In the genomic region with DNA sequence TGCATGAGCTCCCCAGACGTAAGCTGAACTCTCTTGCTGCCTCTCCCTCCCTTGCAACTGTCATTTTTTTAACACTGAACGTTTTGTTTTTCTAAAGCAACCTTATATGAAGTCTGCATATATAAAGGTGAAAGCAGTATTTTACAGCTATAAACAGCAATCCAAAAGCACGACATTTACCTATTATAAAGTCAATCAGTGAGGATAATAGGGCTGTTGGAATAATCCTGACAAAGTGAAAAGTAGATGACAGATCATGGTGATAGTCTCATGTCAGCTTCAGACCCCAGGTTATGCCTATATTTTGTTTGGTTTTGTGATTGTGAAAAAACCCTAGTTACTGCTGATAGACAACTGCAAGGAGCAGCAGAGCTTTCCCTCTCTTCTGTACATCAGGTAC, we compare ENCODE assay signal across 22 cellular contexts.
"Had no signal": no experiment of that assay in that cellular context is flagged by ENCODE, and none has a peak within 500 bp of the region (broad histone marks: within the 10 kb centered on the region; RNA-seq: fewer than 3 reads in every experiment).

No MANE protein-coding gene starts in this region.

- H3K27me3 ChIP-seq: tibial nerve had no signal

- ATAC-seq: activated T-cell treated with anti-CD3 and anti-CD28 coated beads, Interleukin-2, amount 50 U/mL, for 72 hours; esophagus mucosa; left colon; natural killer cell; stimulated activated naive B cell treated with anti-CD40 and anti-IgM and Interleukin-4, amounts not matched to agents 10 μg/mL and 1 μg/mL and 100 μg/mL, for 72 hours had no signal

- H3K4me3 ChIP-seq: cardiac muscle cell, lung, SK-N-MC, tibial nerve had no signal

- H3K27ac Mint-ChIP-seq: activated CD4-positive, alpha-beta memory T cell treated with anti-CD3 and anti-CD28 coated beads, Interleukin-2, amount 10 ng/mL, durations not matched to agents 7 days and 5 days; activated CD4-positive, alpha-beta T cell treated with anti-CD3 and anti-CD28 coated beads, Interleukin-2, amount 10 ng/mL, durations not matched to agents 24 days and 14 days; activated naive CD4-positive, alpha-beta T cell treated with anti-CD3 and anti-CD28 coated beads for 36 hours; activated T-cell treated with anti-CD3 and anti-CD28 coated beads, Interleukin-2, amount 50 U/mL, for 72 hours; natural killer cell; stimulated activated naive B cell treated with anti-CD40 and anti-IgM and Interleukin-4, amounts not matched to agents 10 μg/mL and 1 μg/mL and 100 μg/mL, for 72 hours had no signal

- H3K4me3 Mint-ChIP-seq: activated CD4-positive, alpha-beta memory T cell treated with anti-CD3 and anti-CD28 coated beads, Interleukin-2, amount 10 ng/mL, durations not matched to agents 7 days and 5 days; activated CD4-positive, alpha-beta T cell treated with anti-CD3 and anti-CD28 coated beads, Interleukin-2, amount 10 ng/mL, durations not matched to agents 24 days and 14 days; activated naive CD4-positive, alpha-beta T cell treated with anti-CD3 and anti-CD28 coated beads for 36 hours; activated T-cell treated with anti-CD3 and anti-CD28 coated beads, Interleukin-2, amount 50 U/mL, for 72 hours; natural killer cell; stimulated activated naive B cell treated with anti-CD40 and anti-IgM and Interleukin-4, amounts not matched to agents 10 μg/mL and 1 μg/mL and 100 μg/mL, for 72 hours had no signal

- H3K4me1 Mint-ChIP-seq: activated CD4-positive, alpha-beta memory T cell treated with anti-CD3 and anti-CD28 coated beads, Interleukin-2, amount 10 ng/mL, durations not matched to agents 7 days and 5 days; activated CD4-positive, alpha-beta T cell treated with anti-CD3 and anti-CD28 coated beads, Interleukin-2, amount 10 ng/mL, durations not matched to agents 24 days and 14 days had no signal

- H3K9me3 ChIP-seq: tibial nerve had no signal

- H3K27ac ChIP-seq: cardiac muscle cell, SK-N-MC had no signal

- DNase-seq: activated CD4-positive, alpha-beta memory T cell treated with anti-CD3 and anti-CD28 coated beads, Interleukin-2, amount 10 ng/mL, durations not matched to agents 7 days and 5 days; activated CD4-positive, alpha-beta T cell treated with anti-CD3 and anti-CD28 coated beads, Interleukin-2, amount 10 ng/mL, durations not matched to agents 24 days and 14 days; activated effector memory CD4-positive, alpha-beta T cell treated with Interleukin-2 at 50 U/mL for 16 hours; activated naive CD4-positive, alpha-beta T cell treated with anti-CD3 and anti-CD28 coated beads for 36 hours; activated T-cell treated with anti-CD3 and anti-CD28 coated beads, Interleukin-2, amount 50 U/mL, for 72 hours; amygdala; dermis blood vessel endothelial cell; effector memory CD4-positive, alpha-beta T cell; head of caudate nucleus; islet precursor cell; left colon; natural killer cell; nucleus accumbens; SHP77 treated with DMSO at 0.1 percent for 48 hours; stimulated activated CD4-positive, alpha-beta T cell treated with anti-CD3 and anti-CD28 coated beads, Interleukin-2, amount 100 ng/mL, for 48 hours; stimulated activated CD8-positive, alpha-beta memory T cell treated with anti-CD3 and anti-CD28 coated beads, Interleukin-4, amount 100 ng/mL, for 48 hours; stimulated activated naive B cell treated with anti-CD40 and anti-IgM and Interleukin-4, amounts not matched to agents 10 μg/mL and 1 μg/mL and 100 μg/mL, for 72 hours had no signal

- H3K27me3 Mint-ChIP-seq: activated CD4-positive, alpha-beta memory T cell treated with anti-CD3 and anti-CD28 coated beads, Interleukin-2, amount 10 ng/mL, durations not matched to agents 7 days and 5 days had no signal

- H3K36me3 Mint-ChIP-seq: natural killer cell; stimulated activated naive B cell treated with anti-CD40 and anti-IgM and Interleukin-4, amounts not matched to agents 10 μg/mL and 1 μg/mL and 100 μg/mL, for 72 hours had no signal

- H3K9me3 Mint-ChIP-seq: activated naive CD4-positive, alpha-beta T cell treated with anti-CD3 and anti-CD28 coated beads for 36 hours had no signal
